23 cellular contexts compared by ENCODE assay signal in the genomic region with DNA sequence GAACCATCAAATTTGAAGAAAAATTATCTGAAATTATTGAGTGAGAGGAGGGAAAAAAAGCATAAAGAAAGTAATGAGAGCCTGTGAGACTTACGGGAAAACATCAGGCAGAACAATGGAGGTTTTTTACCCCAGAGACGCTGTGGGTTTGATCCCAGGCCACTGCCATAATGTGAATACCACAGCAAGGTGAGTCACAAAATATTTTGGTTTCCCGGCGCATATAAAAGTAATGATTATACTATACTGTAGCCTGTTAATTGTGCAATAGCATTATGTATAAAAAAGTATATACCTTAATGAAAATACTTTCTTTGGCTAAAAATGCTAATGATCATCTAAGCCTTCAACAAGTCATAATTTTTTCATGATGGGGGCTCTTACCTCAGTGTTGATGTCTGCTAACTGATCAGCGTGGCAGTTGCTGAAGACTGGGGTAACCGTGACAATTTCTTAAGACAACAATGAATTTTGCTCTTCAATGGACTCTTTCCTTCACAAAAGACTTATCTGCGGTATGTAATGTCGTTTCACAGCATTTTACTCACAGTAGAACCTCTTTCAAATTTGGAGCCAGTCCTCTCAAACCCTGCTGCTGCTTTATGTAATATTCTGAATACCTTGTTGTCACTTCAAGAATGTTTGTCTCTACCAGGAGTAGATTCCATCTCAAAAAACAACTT.
DNase-seq lines count a peak whose midpoint lies in the region; ATAC-seq, FAIRE-seq and TF ChIP-seq lines count a peak whose summit lies in the region.
"Had no signal": no experiment of that assay in that cellular context is flagged by ENCODE, and none has a peak within 500 bp of the region (broad histone marks: within the 10 kb centered on the region; RNA-seq: fewer than 3 reads in every experiment).

No MANE protein-coding gene starts in this region.

- H3K27me3 ChIP-seq in astrocyte (ENCODE audit: insufficient read depth, low read length) (no peaks in the 10 kb centered on the region), iPS-18a (ENCODE audit: control insufficient read depth, insufficient read depth, low read length) (no peaks in the 10 kb centered on the region)
- no peaks in the 10 kb centered on the region for H3K27me3 ChIP-seq in CD4-positive, alpha-beta T cell (ENCODE audit: control insufficient read depth, insufficient read depth, low read length)
- H3K27me3 ChIP-seq: colonic mucosa, neutrophil, right lobe of liver had no signal

- peaks cover 6% of the 10 kb centered on the region for H3K36me3 Mint-ChIP-seq in astrocyte (ENCODE audit: low read depth, unreplicated experiment)
- H3K36me3 Mint-ChIP-seq in CD4-positive, alpha-beta T cell (ENCODE audit: low read depth): no peaks in the 10 kb centered on the region

- peaks cover 8% of the 10 kb centered on the region for H3K4me1 Mint-ChIP-seq in astrocyte (ENCODE audit: low read depth, unreplicated experiment)
- H3K4me1 Mint-ChIP-seq in CD4-positive, alpha-beta T cell (ENCODE audit: low read depth): peaks cover 5% of the 10 kb centered on the region

- FAIRE-seq in astrocyte (lab: Jason Lieb, UNC): no peak
- FAIRE-seq: GM12892, islet of Langerhans had no signal

- no peaks in the 10 kb centered on the region for H3K36me3 ChIP-seq in astrocyte (ENCODE audit: insufficient read depth, low read length)
- no peaks in the 10 kb centered on the region for H3K36me3 ChIP-seq in iPS-18a (ENCODE audit: control insufficient read depth, low read depth, low read length)
- H3K36me3 ChIP-seq: colonic mucosa, neutrophil, right lobe of liver had no signal

- H3K4me2 ChIP-seq in astrocyte (ENCODE audit: low read length): peak overlapping the region; percentile 69

- H3K4me1 ChIP-seq in astrocyte (ENCODE audit: insufficient read depth, low read length) (peaks cover 34% of the 10 kb centered on the region), iPS-18a (ENCODE audit: control insufficient read depth, low read depth, low read length) (peaks cover 58% of the 10 kb centered on the region)
- H3K4me1 ChIP-seq: Caco-2, colonic mucosa, right lobe of liver had no signal

- H3K9me3 Mint-ChIP-seq in astrocyte (ENCODE audit: unreplicated experiment): peaks cover 13% of the 10 kb centered on the region
- H3K9me3 Mint-ChIP-seq in CD4-positive, alpha-beta T cell: no peaks in the 10 kb centered on the region
- H3K9me3 Mint-ChIP-seq: T-helper 2 cell treated with Interferon-gamma antibody and Interleukin-4, amounts not matched to agents 5 μg/mL and 100 μg/mL, for 36 hours had no signal

- H3K27ac Mint-ChIP-seq in astrocyte (ENCODE audit: unreplicated experiment): no peak overlapping the region
- no peak overlapping the region for H3K27ac Mint-ChIP-seq in CD4-positive, alpha-beta T cell
- H3K27ac Mint-ChIP-seq: T-helper 2 cell treated with Interferon-gamma antibody and Interleukin-4, amounts not matched to agents 5 μg/mL and 100 μg/mL, for 36 hours had no signal

- H3K4me3 Mint-ChIP-seq in astrocyte (ENCODE audit: unreplicated experiment): no peak overlapping the region
- H3K4me3 Mint-ChIP-seq in CD4-positive, alpha-beta T cell: no peak overlapping the region
- H3K4me3 Mint-ChIP-seq: T-helper 2 cell treated with Interferon-gamma antibody and Interleukin-4, amounts not matched to agents 5 μg/mL and 100 μg/mL, for 36 hours had no signal

- peaks cover 14% of the 10 kb centered on the region for H3K79me2 ChIP-seq in astrocyte (ENCODE audit: insufficient read depth, low read length)

- H3K9ac ChIP-seq in astrocyte (ENCODE audit: low read length) (peak overlapping the region; percentile 62), iPS-18a (ENCODE audit: low read length) (no peak overlapping the region)

- no peaks in the 10 kb centered on the region for H3K9me3 ChIP-seq in astrocyte (ENCODE audit: insufficient read depth, low read depth, low read length)
- no peaks in the 10 kb centered on the region for H3K9me3 ChIP-seq in iPS-18a (ENCODE audit: control insufficient read depth, low read depth, low read length)
- H3K9me3 ChIP-seq in CD4-positive, alpha-beta T cell (ENCODE audit: control insufficient read depth, low read length): peaks cover 7% of the 10 kb centered on the region
- H3K9me3 ChIP-seq: Caco-2, colonic mucosa, neutrophil, right lobe of liver had no signal

- H4K20me1 ChIP-seq in astrocyte (ENCODE audit: insufficient read depth, low read length): no peaks in the 10 kb centered on the region

- H3K4me3 ChIP-seq in astrocyte (ENCODE audit: insufficient read depth, low read depth, low read length) (peak overlapping the region; percentile 46), iPS-18a (ENCODE audit: low read length) (peak overlapping the region; percentile 31)
- H3K4me3 ChIP-seq: colonic mucosa, right lobe of liver had no signal

- POLR2A ChIA-PET in CD4-positive, alpha-beta T cell (lab: Charles Lee): no interaction called here

- no peak for TF ChIP-seq CTCF in astrocyte (IDR thresholded peaks at IDR 0.05; ENCODE audit: insufficient read depth, low read depth, low read length)
- no peak for TF ChIP-seq CTCF in CD4-positive, alpha-beta T cell (IDR thresholded peaks at IDR 0.05)

- ATAC-seq in CD4-positive, alpha-beta T cell (ENCODE audit: poor library complexity): no peak
- ATAC-seq: right lobe of liver had no signal

- peak; percentile 25 for DNase-seq in AG08395 (ENCODE audit: low spot score)
- DNase-seq in HS-5 (ENCODE audit: low read depth): peak; percentile 73
- DNase-seq in astrocyte (ENCODE audit: low read depth): peak; percentile 91
- no peak for DNase-seq in Ammon's horn (ENCODE audit: low spot score)
- no peak for DNase-seq in HK-2 (ENCODE audit: unreplicated experiment)
- no peak for DNase-seq in activated T-cell treated with anti-CD3 and anti-CD28 coated beads for 4 hours
- DNase-seq in CD4-positive, alpha-beta T cell: no peak
- DNase-seq: ACHN; activated CD4-positive, CD25-positive, alpha-beta regulatory T cell treated with anti-CD3 and anti-CD28 coated beads, Interleukin-2, amount 50 U/mL, for 72 hours; activated gamma-delta T cell; anterior cingulate cortex; Caco-2; colonic mucosa; GDM1; glutamatergic neuron; NCI-H1417; right lobe of liver; stimulated activated CD4-positive, alpha-beta T cell treated with anti-CD3 and anti-CD28 coated beads, Interleukin-1b, Interleukin-23, amount 100 ng/mL, for 48 hours had no signal

- peaks cover 56% of the 10 kb centered on the region for H3K27me3 Mint-ChIP-seq in astrocyte (ENCODE audit: low read depth, unreplicated experiment)
- no peaks in the 10 kb centered on the region for H3K27me3 Mint-ChIP-seq in CD4-positive, alpha-beta T cell

- H2AFZ ChIP-seq in astrocyte (ENCODE audit: low read depth, low read length): peak overlapping the region; percentile 41

- CTCF ChIA-PET in CD4-positive, alpha-beta T cell (lab: Charles Lee): no interaction called here

- intact Hi-C loops in CD4-positive, alpha-beta T cell (cut with DNase I, micrococcal nuclease): no loop called here

- H3K27ac ChIP-seq in astrocyte (ENCODE audit: low read depth, low read length) (peak overlapping the region; percentile 77), iPS-18a (ENCODE audit: low read length) (peak overlapping the region; percentile 72)
- H3K27ac ChIP-seq in CD4-positive, alpha-beta T cell (ENCODE audit: low read depth, low read length): no peak overlapping the region
- H3K27ac ChIP-seq: colonic mucosa, neutrophil, right lobe of liver had no signal

Comparison
In these comparisons a context has a peak if more than half of its experiments do, and no peak if none do; other contexts are left out.
1. DNase-seq: peak in AG08395 (single experiment), HS-5 (single experiment) and astrocyte (single experiment); none in Ammon's horn (single experiment), HK-2 (single experiment), activated T-cell treated with anti-CD3 and anti-CD28 coated beads for 4 hours (single experiment) and CD4-positive, alpha-beta T cell (0 of 10).